8 cellular contexts compared by ENCODE assay signal in genomic region chr19:1469936-1470863, GRCh38. TPM values are rescaled to one million over a fixed set of nuclear protein-coding genes. Genes with fewer than 3 reads are reported as not detected.
A peak's percentile ranks its signal among the peaks of the same experiment; 100 is the strongest.
DNase-seq lines count a peak whose midpoint lies in the region; ATAC-seq and TF ChIP-seq lines count a peak whose summit lies in the region.

No MANE protein-coding gene starts in this region.

- POLR2A ChIA-PET in activated B cell treated with CpG ODN at 0.5 μM for 24 hours (lab: Charles Lee), result interaction anchor here (0.6 to 1.0 kb wide), 3 partner anchors 27 to 39 kb away, joined by 4 read pairs; no protein-coding TSS in a partner anchor

- H3K27me3 Mint-ChIP-seq in activated B cell treated with CpG ODN at 0.5 μM for 24 hours (peaks cover 2% of the 10 kb centered on the region), chondrocyte (ENCODE audit: low read depth) (peaks cover 2% of the 10 kb centered on the region), mesothelial cell of epicardium (ENCODE audit: low read depth) (peaks cover 54% of the 10 kb centered on the region)

- no peak for TF ChIP-seq EP300 in Ishikawa (IDR thresholded peaks at IDR 0.05; ENCODE audit: borderline replicate concordance)

- peak overlapping the region; percentile 76 for H3K4me3 Mint-ChIP-seq in activated B cell treated with CpG ODN at 0.5 μM for 24 hours
- peak overlapping the region; percentile 59 for H3K4me3 Mint-ChIP-seq in chondrocyte (ENCODE audit: unreplicated experiment)
- H3K4me3 Mint-ChIP-seq in mesothelial cell of epicardium, result peak overlapping the region; percentile 57

- peak; percentile 58 for DNase-seq in AG08395 (ENCODE audit: low spot score)
- peak; percentile 57 for DNase-seq in activated B cell treated with CpG ODN at 0.5 μM for 24 hours
- no peak for DNase-seq in chondrocyte (ENCODE audit: low spot score)
- DNase-seq in mesothelial cell of epicardium (ENCODE audit: low spot score in 2 of 2, unreplicated experiment in 2 of 2), result no peak
- peak; percentile 50 to 65 for DNase-seq in stimulated activated CD8-positive, alpha-beta memory T cell treated with anti-CD3 and anti-CD28 coated beads, Interleukin-7, amount 100 ng/mL, for 48 hours (ENCODE audit: extremely low read depth in 1 of 2, low read depth in 1 of 2)
- no peak for DNase-seq in pons (ENCODE audit: low spot score)

- CTCF ChIA-PET in activated B cell treated with CpG ODN at 0.5 μM for 24 hours (lab: Charles Lee), result interaction anchor here (1.0 to 1.5 kb wide), 2 partner anchors 7 to 25 kb away, joined by 4 to 6 read pairs; no protein-coding TSS in a partner anchor

- intact Hi-C loops in activated B cell treated with CpG ODN at 0.5 μM for 24 hours (cut with micrococcal nuclease), result loop anchor here (2.0 to 10.0 kb wide), 3 partner anchors 25 to 295 kb away; partner anchors contain the start of gene ADAMTSL5

- H3K9me3 Mint-ChIP-seq in activated B cell treated with CpG ODN at 0.5 μM for 24 hours, result no peaks in the 10 kb centered on the region
- H3K9me3 Mint-ChIP-seq in chondrocyte (ENCODE audit: low read depth), result no peaks in the 10 kb centered on the region
- H3K9me3 Mint-ChIP-seq in mesothelial cell of epicardium, result no peaks in the 10 kb centered on the region

- peak; percentile 69 for ATAC-seq in activated B cell treated with CpG ODN at 0.5 μM for 24 hours (ENCODE audit: low read depth)
- ATAC-seq in GM21423 (IDR thresholded peaks at IDR 0.05; ENCODE audit: unreplicated experiment), result no peak

- H3K36me3 Mint-ChIP-seq in activated B cell treated with CpG ODN at 0.5 μM for 24 hours (ENCODE audit: low read depth) (peaks cover 7% of the 10 kb centered on the region), chondrocyte (ENCODE audit: low read depth) (peaks cover 1% of the 10 kb centered on the region), mesothelial cell of epicardium (no peaks in the 10 kb centered on the region)

- H3K4me1 Mint-ChIP-seq in activated B cell treated with CpG ODN at 0.5 μM for 24 hours (peaks cover 25% of the 10 kb centered on the region), chondrocyte (ENCODE audit: low read depth) (peaks cover 7% of the 10 kb centered on the region), mesothelial cell of epicardium (peaks cover 7% of the 10 kb centered on the region)

- no peak overlapping the region for H3K27ac Mint-ChIP-seq in activated B cell treated with CpG ODN at 0.5 μM for 24 hours
- no peak overlapping the region for H3K27ac Mint-ChIP-seq in chondrocyte (ENCODE audit: unreplicated experiment)
- no peak overlapping the region for H3K27ac Mint-ChIP-seq in mesothelial cell of epicardium

- no peak for TF ChIP-seq RAD21 in Ishikawa (IDR thresholded peaks at IDR 0.05; ENCODE audit: low read depth)

- no peak for TF ChIP-seq CTCF in activated B cell treated with CpG ODN at 0.5 μM for 24 hours (IDR thresholded peaks at IDR 0.05)
- TF ChIP-seq CTCF in chondrocyte (IDR thresholded peaks at IDR 0.05), result no peak
- no peak for TF ChIP-seq CTCF in mesothelial cell of epicardium (IDR thresholded peaks at IDR 0.05; ENCODE audit: unreplicated experiment)

TF ChIP-seq in Ishikawa, 13 proteins besides CTCF, POLR2A, EP300 and RAD21:
- TF ChIP-seq NFIC (IDR thresholded peaks at IDR 0.05) (no peak), TCF12 (IDR thresholded peaks at IDR 0.05; ENCODE audit: low read depth) (peak; percentile 44), YY1 (IDR thresholded peaks at IDR 0.05; ENCODE audit: low read depth) (no peak), FOXM1 (IDR thresholded peaks at IDR 0.05; ENCODE audit: borderline replicate concordance, low read depth) (no peak), TAF1 (IDR thresholded peaks at IDR 0.05; ENCODE audit: low read depth) (peak; percentile 34; the same call in 1 of the 2 replicates)
- TF ChIP-seq, protein P1, sequence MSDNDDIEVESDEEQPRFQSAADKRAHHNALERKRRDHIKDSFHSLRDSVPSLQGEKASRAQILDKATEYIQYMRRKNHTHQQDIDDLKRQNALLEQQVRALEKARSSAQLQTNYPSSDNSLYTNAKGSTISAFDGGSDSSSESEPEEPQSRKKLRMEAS (IDR thresholded peaks at IDR 0.05), result peak; percentile 28; the same call in 1 of the 2 replicates

RNA-seq across cellular contexts. Expression of gene C19orf25, which starts 8.8 kb away (rescaled TPM):
- total RNA-seq in activated B cell treated with CpG ODN at 0.5 μM for 24 hours, result 42.8 and 55.7 TPM in 2 replicates
- 23.3 to 24.7 TPM (median 24.2 TPM) in 3 replicates for total RNA-seq in chondrocyte
- 29.4 to 34.2 TPM (median 30.0 TPM) in 3 replicates for total RNA-seq in mesothelial cell of epicardium

RNA-seq across cellular contexts. Expression of gene PCSK4, which starts 19.9 kb away (rescaled TPM):
- total RNA-seq in activated B cell treated with CpG ODN at 0.5 μM for 24 hours (1.2 and 1.3 TPM in 2 replicates), chondrocyte (3.3 to 4.0 TPM (median 3.9 TPM) in 3 replicates), mesothelial cell of epicardium (20.9 to 24.0 TPM (median 22.6 TPM) in 3 replicates)

RNA-seq across cellular contexts. Expression of gene APC2, which starts 20.3 kb away (rescaled TPM):
- total RNA-seq in activated B cell treated with CpG ODN at 0.5 μM for 24 hours (0.42 and 0.59 TPM in 2 replicates), chondrocyte (1.4 to 3.9 TPM (median 3.9 TPM) in 3 replicates), mesothelial cell of epicardium (2.3 to 2.8 TPM (median 2.4 TPM) in 3 replicates)

RNA-seq across cellular contexts. Expression of gene REEP6, which starts 20.8 kb away (rescaled TPM):
- total RNA-seq in activated B cell treated with CpG ODN at 0.5 μM for 24 hours (1.1 and 1.5 TPM in 2 replicates), chondrocyte (2.7 to 3.9 TPM (median 2.8 TPM) in 3 replicates), mesothelial cell of epicardium (3.6 to 3.9 TPM (median 3.8 TPM) in 3 replicates)

RNA-seq across cellular contexts. Expression of gene RPS15, which starts 32.0 kb away (rescaled TPM):
- total RNA-seq in activated B cell treated with CpG ODN at 0.5 μM for 24 hours, result 1,788 and 2,029 TPM in 2 replicates
- total RNA-seq in chondrocyte, result 614 to 734 TPM (median 636 TPM) in 3 replicates
- total RNA-seq in mesothelial cell of epicardium, result 1,014 to 1,040 TPM (median 1,034 TPM) in 3 replicates

Comparison
In these comparisons a context has a peak if more than half of its experiments do, and no peak if none do; other contexts are left out.
1. DNase-seq: peak in AG08395 (single experiment), activated B cell treated with CpG ODN at 0.5 μM for 24 hours (single experiment) and stimulated activated CD8-positive, alpha-beta memory T cell treated with anti-CD3 and anti-CD28 coated beads, Interleukin-7, amount 100 ng/mL, for 48 hours (2 of 2); none in chondrocyte (single experiment), mesothelial cell of epicardium (0 of 2) and pons (single experiment).
2. Peak in every context shown above with its lines, with median percentiles within 50 percentile points of each other: H3K4me3 Mint-ChIP-seq.